In genomic region chr7:123864438-123864837, GRCh38 we compare ENCODE assay signal across 22 cellular contexts. TPM values are rescaled to one million over a fixed set of nuclear protein-coding genes. Genes with fewer than 3 reads are reported as not detected.
DNase-seq lines count a peak whose midpoint lies in the region; ATAC-seq, FAIRE-seq and TF ChIP-seq lines count a peak whose summit lies in the region.
"Had no signal": no experiment of that assay in that cellular context is flagged by ENCODE, and none has a peak within 500 bp of the region (broad histone marks: within the 10 kb centered on the region; RNA-seq: fewer than 3 reads in every experiment).

No MANE protein-coding gene starts in this region.

- no peak overlapping the region for H2BK15ac ChIP-seq in mesendoderm (replicated peaks; ENCODE audit: low read depth)

- H3K9ac ChIP-seq in Loucy (ENCODE audit: low read depth, low read length, poor library complexity, severe bottlenecking) (no peak overlapping the region), K562 (ENCODE audit: insufficient read depth in 1 of 2, low read depth in 2 of 2, low read length in 2 of 2) (no peak overlapping the region), mesendoderm (ENCODE audit: low read length) (no peak overlapping the region)
- H3K9ac ChIP-seq: BLaER1, SK-N-SH had no signal

- TF ChIP-seq CTCF in Caco-2 (IDR thresholded peaks at IDR 0.05; ENCODE audit: insufficient read depth in 1 of 2, low read depth in 1 of 2, low read length in 1 of 2, severe bottlenecking in 1 of 2, unreplicated experiment in 1 of 2) (no peak), Loucy (conservative IDR thresholded peaks at IDR 0.05; ENCODE audit: low read length) (no peak), K562 (IDR thresholded peaks at IDR 0.05 in 2 of 3, conservative IDR thresholded peaks at IDR 0.05 in 1 of 3; ENCODE audit: insufficient read depth in 2 of 3, low read depth in 1 of 3, low read length in 3 of 3) (no peak), GM20000 (IDR thresholded peaks at IDR 0.05; ENCODE audit: extremely low read depth, missing control alignments) (no peak)

- no peak overlapping the region for H2AK5ac ChIP-seq in mesendoderm (ENCODE audit: low read length)

- WGBS in K562 (ENCODE audit: insufficient coverage, low coverage, missing lambda C conversion rate): 0% methylated on average over 3 of the region's 3 CpGs
- no CpG with 5 or more reads among the region's 3 CpGs for WGBS in mesendoderm (ENCODE audit: extremely low coverage, insufficient coverage, low lambda C conversion rate)

- no peaks in the 10 kb centered on the region for H3K9me2 ChIP-seq in Loucy (replicated peaks; ENCODE audit: low read depth, low read length)
- H3K9me2 ChIP-seq: SK-N-SH had no signal

- no peaks in the 10 kb centered on the region for H3K36me3 Mint-ChIP-seq in Caco-2 (ENCODE audit: insufficient read depth, unreplicated experiment)

- no peaks in the 10 kb centered on the region for H3F3A ChIP-seq in Loucy (ENCODE audit: low read depth)

- no peaks in the 10 kb centered on the region for H3K79me2 ChIP-seq in Loucy (ENCODE audit: insufficient read depth, low read length)
- no peaks in the 10 kb centered on the region for H3K79me2 ChIP-seq in K562 (ENCODE audit: control insufficient read depth, insufficient read depth, low read length)
- no peaks in the 10 kb centered on the region for H3K79me2 ChIP-seq in mesendoderm (ENCODE audit: control insufficient read depth, insufficient read depth, low read length)

- BruUV-seq in Caco-2 (replicated peaks; lab: Mats Ljungman, UMichigan) (no TSS peak), K562 (replicated peaks; lab: Mats Ljungman, UMichigan) (no TSS peak)

- H3K4me3 ChIP-seq in Caco-2 (ENCODE audit: low read depth, low read length): no peak overlapping the region
- H3K4me3 ChIP-seq in Loucy (ENCODE audit: low read length, poor library complexity, severe bottlenecking): no peak overlapping the region
- H3K4me3 ChIP-seq in K562: no peak overlapping the region
- no peak overlapping the region for H3K4me3 ChIP-seq in mesendoderm (ENCODE audit: low read length)
- H3K4me3 ChIP-seq: BLaER1, heart left ventricle, prostate gland, suprapubic skin, vagina had no signal

- intact Hi-C loops in Caco-2 (cut with micrococcal nuclease; ENCODE audit: unreplicated experiment): loop anchor here (5.0 kb wide), 1 partner anchor 47 kb away; no protein-coding TSS in a partner anchor
- intact Hi-C loops in K562 (cut with micrococcal nuclease): loop anchor here (2.0 kb wide), 1 partner anchor 284 kb away; no protein-coding TSS in a partner anchor

- H3K27me3 Mint-ChIP-seq in Caco-2 (ENCODE audit: insufficient read depth, unreplicated experiment): no peaks in the 10 kb centered on the region

- peaks cover 8% of the 10 kb centered on the region for H3K4me1 Mint-ChIP-seq in Caco-2 (ENCODE audit: low read depth, unreplicated experiment)

- H3K4ac ChIP-seq in mesendoderm (ENCODE audit: low read depth, low read length): no peak overlapping the region

- in situ Hi-C loops in K562 (cut with MboI): loop anchor here (5.0 kb wide), 1 partner anchor 182 kb away; no protein-coding TSS in a partner anchor

- CTCF ChIA-PET in Caco-2 (lab: Charles Lee) (interaction anchor here (1.4 to 2.1 kb wide), 2 partner anchors 66 to 182 kb away, joined by 5 to 7 read pairs; no protein-coding TSS in a partner anchor), K562 (lab: Yijun Ruan, JAX; ENCODE audit: low intra/inter-chr PET ratio) (interaction anchor here (1.4 to 2.5 kb wide), 3 partner anchors 67 to 370 kb away, joined by 6 to 37 read pairs (median 10); no protein-coding TSS in a partner anchor)

- peak overlapping the region; percentile 19 for H3K27ac Mint-ChIP-seq in Caco-2 (ENCODE audit: unreplicated experiment)

- H3K9me3 Mint-ChIP-seq in Caco-2 (ENCODE audit: unreplicated experiment): no peaks in the 10 kb centered on the region

- POLR2A ChIA-PET in Caco-2 (lab: Charles Lee) (no interaction called here), K562 (lab: Yijun Ruan, JAX) (no interaction called here)

- H3K23ac ChIP-seq in mesendoderm (ENCODE audit: low read length): no peak overlapping the region

- no peaks in the 10 kb centered on the region for H3K9me3 ChIP-seq in Caco-2
- H3K9me3 ChIP-seq in Loucy (ENCODE audit: insufficient read depth, low read depth, low read length): no peaks in the 10 kb centered on the region
- H3K9me3 ChIP-seq in K562 (replicated peaks; ENCODE audit: control insufficient read depth, insufficient read depth, low read depth, low read length): no peaks in the 10 kb centered on the region
- H3K9me3 ChIP-seq: heart left ventricle, prostate gland, SK-N-SH, suprapubic skin, vagina had no signal

- DNase-seq in Caco-2 (no peak), K562 (ENCODE audit: extremely low read depth in 1 of 4, low spot score in 3 of 4) (no peak), mesendoderm (peak; percentile 65), NCI-H1092 treated with DMSO at 0.1 percent for 48 hours (lab: John Stamatoyannopoulos, UW) (no peak), cerebellar cortex (ENCODE audit: low spot score) (no peak), GM20000 (ENCODE audit: low spot score) (no peak), globus pallidus (ENCODE audit: low spot score) (no peak)
- DNase-seq: activated gamma-delta T cell, heart left ventricle, IMR-90, NCI-H187 treated with DMSO at 0.1 percent for 48 hours, NCI-H345, SK-N-SH had no signal

- H3K79me1 ChIP-seq in mesendoderm (ENCODE audit: low read length): no peaks in the 10 kb centered on the region

- no peak for TF ChIP-seq EP300 in K562 (IDR thresholded peaks at IDR 0.05; ENCODE audit: low read length)

- H4K5ac ChIP-seq in mesendoderm (ENCODE audit: low read length): no peak overlapping the region

- H3K9me1 ChIP-seq in K562 (ENCODE audit: control insufficient read depth, insufficient read depth, low read length): no peaks in the 10 kb centered on the region

- H3K4me2 ChIP-seq in Loucy (ENCODE audit: low read depth, low read length, poor library complexity, severe bottlenecking) (no peak overlapping the region), K562 (ENCODE audit: insufficient read depth, low read length) (no peak overlapping the region), mesendoderm (ENCODE audit: low read length) (no peak overlapping the region)
- H3K4me2 ChIP-seq: BLaER1, SK-N-SH had no signal

- H3K56ac ChIP-seq in mesendoderm (ENCODE audit: low read length): no peak overlapping the region

- H3K27me3 ChIP-seq in Caco-2 (replicated peaks; ENCODE audit: control insufficient read depth, insufficient read depth, low read length) (no peaks in the 10 kb centered on the region), Loucy (ENCODE audit: insufficient read depth, low read length, poor library complexity, severe bottlenecking) (no peaks in the 10 kb centered on the region), K562 (ENCODE audit: control insufficient read depth in 2 of 2, insufficient read depth in 2 of 2, low read length in 2 of 2) (no peaks in the 10 kb centered on the region), mesendoderm (ENCODE audit: insufficient read depth, low read length, poor library complexity) (no peaks in the 10 kb centered on the region)
- H3K27me3 ChIP-seq: BLaER1, heart left ventricle, suprapubic skin, vagina had no signal

- H2BK5ac ChIP-seq in mesendoderm (ENCODE audit: low read length): no peak overlapping the region

- no peak for FAIRE-seq in K562 (lab: Jason Lieb, UNC)

- ATAC-seq in K562: no peak; the same call in 2 of the 3 replicates

- no peak for TF ChIP-seq POLR2A in K562 (conservative IDR thresholded peaks at IDR 0.05)

- H3K36me3 ChIP-seq in Caco-2 (ENCODE audit: control insufficient read depth, insufficient read depth, low read length) (no peaks in the 10 kb centered on the region), Loucy (ENCODE audit: insufficient read depth, low read length) (no peaks in the 10 kb centered on the region), K562 (ENCODE audit: control insufficient read depth, insufficient read depth, low read length) (no peaks in the 10 kb centered on the region), mesendoderm (ENCODE audit: control insufficient read depth, insufficient read depth, low read length) (no peaks in the 10 kb centered on the region)
- H3K36me3 ChIP-seq: BLaER1, heart left ventricle, prostate gland, suprapubic skin, vagina had no signal

- H2AFZ ChIP-seq in Loucy (ENCODE audit: low read length) (peak overlapping the region; percentile 64; the same call in 1 of the 2 replicates), K562 (ENCODE audit: low read depth, low read length) (no peak overlapping the region)

- TF ChIP-seq RAD21 in K562 (CRISPR knock-in tag; conservative IDR thresholded peaks at IDR 0.05 in 1 of 2, IDR thresholded peaks at IDR 0.05 in 1 of 2): no peak

- no peak overlapping the region for H3K4me3 Mint-ChIP-seq in Caco-2 (ENCODE audit: unreplicated experiment)

- no peak overlapping the region for H3K18ac ChIP-seq in mesendoderm (ENCODE audit: low read length)

- H4K20me1 ChIP-seq in Loucy (ENCODE audit: insufficient read depth, low read length, poor library complexity, severe bottlenecking) (no peaks in the 10 kb centered on the region), K562 (replicated peaks; ENCODE audit: control insufficient read depth, insufficient read depth, low read length) (no peaks in the 10 kb centered on the region)
- H4K20me1 ChIP-seq: BLaER1 had no signal

- H2BK120ac ChIP-seq in mesendoderm (ENCODE audit: low read depth, low read length): no peak overlapping the region

- H4K8ac ChIP-seq in mesendoderm (ENCODE audit: low read depth, low read length): no peak overlapping the region

- H3K27ac ChIP-seq in K562 (ENCODE audit: extremely low read depth, low read depth, low read length) (no peak overlapping the region), mesendoderm (ENCODE audit: low read depth, low read length) (no peak overlapping the region)
- H3K27ac ChIP-seq: BLaER1, heart left ventricle, prostate gland, RWPE1, suprapubic skin, vagina had no signal

- H3K4me1 ChIP-seq in Caco-2 (0 out of 2 replicates have a peak, but pooled peaks cover 3% of the 10 kb centered on the region), Loucy (ENCODE audit: insufficient read depth, low read length, poor library complexity, severe bottlenecking) (no peaks in the 10 kb centered on the region), K562 (replicated peaks in 1 of 2; ENCODE audit: control insufficient read depth in 2 of 2, insufficient read depth in 2 of 2, low read length in 2 of 2) (no peaks in the 10 kb centered on the region), mesendoderm (ENCODE audit: control insufficient read depth, low read depth, low read length) (peaks cover 2% of the 10 kb centered on the region)
- H3K4me1 ChIP-seq: BLaER1, prostate gland, suprapubic skin, vagina had no signal

RNA-seq across cellular contexts. Expression of gene HYAL4, which starts 19.5 kb away (rescaled TPM):
- total RNA-seq in Caco-2 (2022) (0.14 and 0.68 TPM in 2 replicates), K562 (2014; rRNA removed) (not detected in 2 replicates), K562 (2014; rRNA removed; fragmentation: Illumina TruSeq; extraction: Trizol) (not detected in 2 replicates), K562 (2015; rRNA removed; fragmentation: Illumina TruSeq; extraction: Trizol) (not detected in 2 replicates), K562 (2021) (not detected in 2 replicates)
- total RNA-seq in K562 (2011; cell fraction: chromatin; rRNA removed; ENCODE audit: low replicate concordance): not detected in 2 replicates
- total RNA-seq in K562 (2011; cell fraction: nucleolus; rRNA removed): not detected in 2 replicates
- not detected in 2 replicates for total RNA-seq in K562 (2011; cell fraction: nucleoplasm; rRNA removed)
- polyA plus RNA-seq in K562 (2011; rRNA removed) (not detected in 2 replicates), K562 (2014; fragmentation: Illumina TruSeq; extraction: Trizol) (not detected in 2 replicates), K562 (2014; fragmentation: Nextera tagmentation; extraction: Ambion mirVana) (not detected), K562 (2014; rRNA removed) (not detected in 2 replicates)
- not detected in 2 replicates for polyA plus RNA-seq in K562 (2011; cell fraction: cytosol; rRNA removed)
- polyA plus RNA-seq in K562 (2011; cell fraction: nucleus; rRNA removed): not detected in 2 replicates
- polyA plus RNA-seq in K562 (2012): not detected in 2 replicates
- polyA minus RNA-seq in K562 (2011; rRNA and poly(A)+ RNA removed): not detected in 2 replicates
- not detected in 2 replicates for polyA minus RNA-seq in K562 (2011; cell fraction: cytosol; rRNA and poly(A)+ RNA removed)
- not detected in 2 replicates for polyA minus RNA-seq in K562 (2011; cell fraction: nucleus; rRNA and poly(A)+ RNA removed)
- not detected for polyA plus RNA-seq in mesendoderm (2013, experiment 1 of 2)
- not detected for polyA plus RNA-seq in mesendoderm (2013, experiment 2 of 2)
- total RNA-seq: IMR-90; MCF 10A; T-helper 2 cell treated with Interferon-gamma antibody and Interleukin-4, amounts not matched to agents 100 ng/mL and 5 ng/mL, for 36 hours had no signal
- polyA plus RNA-seq: heart left ventricle, IMR-90, neural cell, SK-N-SH had no signal
